Comparison of ENCODE assay signal across 1 cellular context in the genomic region with DNA sequence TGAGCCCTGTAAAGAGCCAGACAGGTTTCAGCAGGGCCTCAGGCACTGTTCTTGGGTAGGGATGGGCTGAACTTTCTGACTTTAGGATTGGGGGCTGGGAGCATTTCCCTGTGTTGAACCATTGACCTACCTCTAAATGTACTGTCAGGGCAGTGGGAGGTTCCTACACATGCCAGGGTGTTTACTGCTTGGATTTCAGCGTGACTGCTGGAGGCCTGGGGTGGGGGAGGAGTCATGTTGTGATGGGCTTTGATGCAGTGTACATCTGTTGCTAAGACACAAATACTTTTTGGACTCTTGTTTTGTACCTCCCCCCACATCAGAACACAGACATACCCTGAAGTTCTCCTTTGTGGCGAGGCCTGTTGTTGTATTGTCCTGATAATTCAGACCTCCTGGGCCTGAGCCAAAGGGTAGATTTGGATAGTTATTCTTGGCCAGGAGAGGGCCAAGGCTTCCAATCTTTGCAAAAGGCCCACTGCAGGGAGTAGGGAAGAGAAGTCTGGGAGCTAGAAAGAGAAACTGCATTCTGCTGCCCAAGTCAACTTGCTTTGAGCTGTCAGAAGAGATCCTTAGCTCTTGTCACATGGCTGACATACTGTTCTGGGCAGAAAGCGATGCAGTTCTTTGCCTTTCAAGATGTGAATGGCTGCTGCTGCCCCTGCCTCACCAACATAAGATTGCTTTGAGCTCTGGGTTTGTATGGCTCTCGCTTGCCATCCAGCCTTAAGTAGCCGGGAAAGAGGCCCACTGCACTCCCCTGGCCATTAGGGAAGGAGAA.
TF ChIP-seq lines count a peak whose summit lies in the region.

No MANE protein-coding gene starts in this region.

TF ChIP-seq in K562, 482 proteins besides CTCF, POLR2A, EP300 and RAD21 (continues in another document):
- TF ChIP-seq CREB1 (IDR thresholded peaks at IDR 0.05) (no peak), CREB1 (CRISPR knock-in tag; IDR thresholded peaks at IDR 0.05) (no peak), TRIM28 (IDR thresholded peaks at IDR 0.05) (no peak), NEUROD1 (IDR thresholded peaks at IDR 0.05; ENCODE audit: borderline replicate concordance, low read depth, low read length, partially characterized antibody) (no peak), BMI1 (IDR thresholded peaks at IDR 0.05; ENCODE audit: low read length) (no peak), FOXA3 (CRISPR knock-in tag; conservative IDR thresholded peaks at IDR 0.05 in 1 of 2, IDR thresholded peaks at IDR 0.05 in 1 of 2) (no peak), ARNT (IDR thresholded peaks at IDR 0.05) (peak in 1 of 2 experiments; percentile 29; a peak in 1 of 4 replicates), ATF7 (IDR thresholded peaks at IDR 0.05) (0 out of 2 replicates have a peak, but pooled peaks have one; percentile 11), NR2C2 (CRISPR knock-in tag; IDR thresholded peaks at IDR 0.05) (no peak), NR2C2 (tag; IDR thresholded peaks at IDR 0.05) (peak; percentile 22; the same call in 1 of the 2 replicates), RBM39 (optimal IDR thresholded peaks at IDR 0.05; ENCODE audit: low read depth, low read length) (no peak), GABPB1 (CRISPR knock-in tag; IDR thresholded peaks at IDR 0.05) (peak; percentile 21; the same call in 1 of the 2 replicates), HOXB6 (CRISPR knock-in tag; IDR thresholded peaks at IDR 0.05; ENCODE audit: borderline replicate concordance) (no peak), ZEB2 (IDR thresholded peaks at IDR 0.05) (no peak), FOS (IDR thresholded peaks at IDR 0.05; ENCODE audit: extremely low read depth, insufficient read length) (no peak), POLR2G (IDR thresholded peaks at IDR 0.05; ENCODE audit: low read depth, low read length) (no peak), CCNT2 (IDR thresholded peaks at IDR 0.05; ENCODE audit: borderline replicate concordance, extremely low read depth, insufficient read length, low read depth, low read length) (peak; percentile 21), LARP7 (IDR thresholded peaks at IDR 0.05) (no peak), FOXA1 (IDR thresholded peaks at IDR 0.05; ENCODE audit: borderline replicate concordance) (no peak), LCOR (CRISPR knock-in tag; IDR thresholded peaks at IDR 0.05) (peak; percentile 79; the same call in 1 of the 2 replicates), THRAP3 (IDR thresholded peaks at IDR 0.05; ENCODE audit: borderline replicate concordance) (no peak), ARHGAP35 (IDR thresholded peaks at IDR 0.05; ENCODE audit: partially characterized antibody) (no peak), PTBP1 (IDR thresholded peaks at IDR 0.05; ENCODE audit: low read depth, low read length) (no peak), NCOA1 (IDR thresholded peaks at IDR 0.05; ENCODE audit: low read depth) (peak; percentile 15; the same call in 1 of the 2 replicates), ZNF24 (IDR thresholded peaks at IDR 0.05) (no peak), FOXM1 (IDR thresholded peaks at IDR 0.05; ENCODE audit: low read depth) (no peak), FOXM1 (CRISPR knock-in tag; IDR thresholded peaks at IDR 0.05; ENCODE audit: low read depth) (no peak), GABPB2 (CRISPR knock-in tag; conservative IDR thresholded peaks at IDR 0.05) (no peak), TARDBP (IDR thresholded peaks at IDR 0.05) (no peak), EP400 (IDR thresholded peaks at IDR 0.05) (no peak), SMARCA4 (IDR thresholded peaks at IDR 0.05) (no peak), PHB2 (IDR thresholded peaks at IDR 0.05; ENCODE audit: low read depth) (no peak), TBL1XR1 (IDR thresholded peaks at IDR 0.05; ENCODE audit: low read length in 2 of 2) (peak; percentile 47 to 49; a peak in 2 of 4 replicates), KLF6 (CRISPR knock-in tag; IDR thresholded peaks at IDR 0.05; ENCODE audit: borderline replicate concordance) (no peak), GATAD2B (IDR thresholded peaks at IDR 0.05; ENCODE audit: borderline replicate concordance) (no peak), MEF2D (tag; conservative IDR thresholded peaks at IDR 0.05; ENCODE audit: low read depth) (0 out of 2 replicates have a peak, but pooled peaks have one; percentile 33), ZZZ3 (IDR thresholded peaks at IDR 0.05) (no peak)
- TF ChIP-seq, protein P1, sequence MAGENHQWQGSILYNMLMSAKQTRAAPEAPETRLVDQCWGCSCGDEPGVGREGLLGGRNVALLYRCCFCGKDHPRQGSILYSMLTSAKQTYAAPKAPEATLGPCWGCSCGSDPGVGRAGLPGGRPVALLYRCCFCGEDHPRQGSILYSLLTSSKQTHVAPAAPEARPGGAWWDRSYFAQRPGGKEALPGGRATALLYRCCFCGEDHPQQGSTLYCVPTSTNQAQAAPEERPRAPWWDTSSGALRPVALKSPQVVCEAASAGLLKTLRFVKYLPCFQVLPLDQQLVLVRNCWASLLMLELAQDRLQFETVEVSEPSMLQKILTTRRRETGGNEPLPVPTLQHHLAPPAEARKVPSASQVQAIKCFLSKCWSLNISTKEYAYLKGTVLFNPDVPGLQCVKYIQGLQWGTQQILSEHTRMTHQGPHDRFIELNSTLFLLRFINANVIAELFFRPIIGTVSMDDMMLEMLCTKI (IDR thresholded peaks at IDR 0.05; ENCODE audit: partially characterized antibody), result no peak
- TF ChIP-seq, protein P2, sequence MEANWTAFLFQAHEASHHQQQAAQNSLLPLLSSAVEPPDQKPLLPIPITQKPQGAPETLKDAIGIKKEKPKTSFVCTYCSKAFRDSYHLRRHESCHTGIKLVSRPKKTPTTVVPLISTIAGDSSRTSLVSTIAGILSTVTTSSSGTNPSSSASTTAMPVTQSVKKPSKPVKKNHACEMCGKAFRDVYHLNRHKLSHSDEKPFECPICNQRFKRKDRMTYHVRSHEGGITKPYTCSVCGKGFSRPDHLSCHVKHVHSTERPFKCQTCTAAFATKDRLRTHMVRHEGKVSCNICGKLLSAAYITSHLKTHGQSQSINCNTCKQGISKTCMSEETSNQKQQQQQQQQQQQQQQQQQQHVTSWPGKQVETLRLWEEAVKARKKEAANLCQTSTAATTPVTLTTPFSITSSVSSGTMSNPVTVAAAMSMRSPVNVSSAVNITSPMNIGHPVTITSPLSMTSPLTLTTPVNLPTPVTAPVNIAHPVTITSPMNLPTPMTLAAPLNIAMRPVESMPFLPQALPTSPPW (CRISPR knock-in tag; IDR thresholded peaks at IDR 0.05), result peak; percentile 67
- TF ChIP-seq, protein P3, sequence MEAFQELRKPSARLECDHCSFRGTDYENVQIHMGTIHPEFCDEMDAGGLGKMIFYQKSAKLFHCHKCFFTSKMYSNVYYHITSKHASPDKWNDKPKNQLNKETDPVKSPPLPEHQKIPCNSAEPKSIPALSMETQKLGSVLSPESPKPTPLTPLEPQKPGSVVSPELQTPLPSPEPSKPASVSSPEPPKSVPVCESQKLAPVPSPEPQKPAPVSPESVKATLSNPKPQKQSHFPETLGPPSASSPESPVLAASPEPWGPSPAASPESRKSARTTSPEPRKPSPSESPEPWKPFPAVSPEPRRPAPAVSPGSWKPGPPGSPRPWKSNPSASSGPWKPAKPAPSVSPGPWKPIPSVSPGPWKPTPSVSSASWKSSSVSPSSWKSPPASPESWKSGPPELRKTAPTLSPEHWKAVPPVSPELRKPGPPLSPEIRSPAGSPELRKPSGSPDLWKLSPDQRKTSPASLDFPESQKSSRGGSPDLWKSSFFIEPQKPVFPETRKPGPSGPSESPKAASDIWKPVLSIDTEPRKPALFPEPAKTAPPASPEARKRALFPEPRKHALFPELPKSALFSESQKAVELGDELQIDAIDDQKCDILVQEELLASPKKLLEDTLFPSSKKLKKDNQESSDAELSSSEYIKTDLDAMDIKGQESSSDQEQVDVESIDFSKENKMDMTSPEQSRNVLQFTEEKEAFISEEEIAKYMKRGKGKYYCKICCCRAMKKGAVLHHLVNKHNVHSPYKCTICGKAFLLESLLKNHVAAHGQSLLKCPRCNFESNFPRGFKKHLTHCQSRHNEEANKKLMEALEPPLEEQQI (IDR thresholded peaks at IDR 0.05), result no peak
- TF ChIP-seq, protein P4, sequence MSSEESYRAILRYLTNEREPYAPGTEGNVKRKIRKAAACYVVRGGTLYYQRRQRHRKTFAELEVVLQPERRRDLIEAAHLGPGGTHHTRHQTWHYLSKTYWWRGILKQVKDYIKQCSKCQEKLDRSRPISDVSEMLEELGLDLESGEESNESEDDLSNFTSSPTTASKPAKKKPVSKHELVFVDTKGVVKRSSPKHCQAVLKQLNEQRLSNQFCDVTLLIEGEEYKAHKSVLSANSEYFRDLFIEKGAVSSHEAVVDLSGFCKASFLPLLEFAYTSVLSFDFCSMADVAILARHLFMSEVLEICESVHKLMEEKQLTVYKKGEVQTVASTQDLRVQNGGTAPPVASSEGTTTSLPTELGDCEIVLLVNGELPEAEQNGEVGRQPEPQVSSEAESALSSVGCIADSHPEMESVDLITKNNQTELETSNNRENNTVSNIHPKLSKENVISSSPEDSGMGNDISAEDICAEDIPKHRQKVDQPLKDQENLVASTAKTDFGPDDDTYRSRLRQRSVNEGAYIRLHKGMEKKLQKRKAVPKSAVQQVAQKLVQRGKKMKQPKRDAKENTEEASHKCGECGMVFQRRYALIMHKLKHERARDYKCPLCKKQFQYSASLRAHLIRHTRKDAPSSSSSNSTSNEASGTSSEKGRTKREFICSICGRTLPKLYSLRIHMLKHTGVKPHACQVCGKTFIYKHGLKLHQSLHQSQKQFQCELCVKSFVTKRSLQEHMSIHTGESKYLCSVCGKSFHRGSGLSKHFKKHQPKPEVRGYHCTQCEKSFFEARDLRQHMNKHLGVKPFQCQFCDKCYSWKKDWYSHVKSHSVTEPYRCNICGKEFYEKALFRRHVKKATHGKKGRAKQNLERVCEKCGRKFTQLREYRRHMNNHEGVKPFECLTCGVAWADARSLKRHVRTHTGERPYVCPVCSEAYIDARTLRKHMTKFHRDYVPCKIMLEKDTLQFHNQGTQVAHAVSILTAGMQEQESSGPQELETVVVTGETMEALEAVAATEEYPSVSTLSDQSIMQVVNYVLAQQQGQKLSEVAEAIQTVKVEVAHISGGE (CRISPR knock-in tag; IDR thresholded peaks at IDR 0.05), result no peak
- TF ChIP-seq, protein P5, sequence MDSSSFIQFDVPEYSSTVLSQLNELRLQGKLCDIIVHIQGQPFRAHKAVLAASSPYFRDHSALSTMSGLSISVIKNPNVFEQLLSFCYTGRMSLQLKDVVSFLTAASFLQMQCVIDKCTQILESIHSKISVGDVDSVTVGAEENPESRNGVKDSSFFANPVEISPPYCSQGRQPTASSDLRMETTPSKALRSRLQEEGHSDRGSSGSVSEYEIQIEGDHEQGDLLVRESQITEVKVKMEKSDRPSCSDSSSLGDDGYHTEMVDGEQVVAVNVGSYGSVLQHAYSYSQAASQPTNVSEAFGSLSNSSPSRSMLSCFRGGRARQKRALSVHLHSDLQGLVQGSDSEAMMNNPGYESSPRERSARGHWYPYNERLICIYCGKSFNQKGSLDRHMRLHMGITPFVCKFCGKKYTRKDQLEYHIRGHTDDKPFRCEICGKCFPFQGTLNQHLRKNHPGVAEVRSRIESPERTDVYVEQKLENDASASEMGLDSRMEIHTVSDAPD (CRISPR knock-in tag; IDR thresholded peaks at IDR 0.05), result no peak
- TF ChIP-seq, protein P6, sequence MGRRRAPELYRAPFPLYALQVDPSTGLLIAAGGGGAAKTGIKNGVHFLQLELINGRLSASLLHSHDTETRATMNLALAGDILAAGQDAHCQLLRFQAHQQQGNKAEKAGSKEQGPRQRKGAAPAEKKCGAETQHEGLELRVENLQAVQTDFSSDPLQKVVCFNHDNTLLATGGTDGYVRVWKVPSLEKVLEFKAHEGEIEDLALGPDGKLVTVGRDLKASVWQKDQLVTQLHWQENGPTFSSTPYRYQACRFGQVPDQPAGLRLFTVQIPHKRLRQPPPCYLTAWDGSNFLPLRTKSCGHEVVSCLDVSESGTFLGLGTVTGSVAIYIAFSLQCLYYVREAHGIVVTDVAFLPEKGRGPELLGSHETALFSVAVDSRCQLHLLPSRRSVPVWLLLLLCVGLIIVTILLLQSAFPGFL (CRISPR knock-in tag; IDR thresholded peaks at IDR 0.05), result no peak
- TF ChIP-seq, protein P7, sequence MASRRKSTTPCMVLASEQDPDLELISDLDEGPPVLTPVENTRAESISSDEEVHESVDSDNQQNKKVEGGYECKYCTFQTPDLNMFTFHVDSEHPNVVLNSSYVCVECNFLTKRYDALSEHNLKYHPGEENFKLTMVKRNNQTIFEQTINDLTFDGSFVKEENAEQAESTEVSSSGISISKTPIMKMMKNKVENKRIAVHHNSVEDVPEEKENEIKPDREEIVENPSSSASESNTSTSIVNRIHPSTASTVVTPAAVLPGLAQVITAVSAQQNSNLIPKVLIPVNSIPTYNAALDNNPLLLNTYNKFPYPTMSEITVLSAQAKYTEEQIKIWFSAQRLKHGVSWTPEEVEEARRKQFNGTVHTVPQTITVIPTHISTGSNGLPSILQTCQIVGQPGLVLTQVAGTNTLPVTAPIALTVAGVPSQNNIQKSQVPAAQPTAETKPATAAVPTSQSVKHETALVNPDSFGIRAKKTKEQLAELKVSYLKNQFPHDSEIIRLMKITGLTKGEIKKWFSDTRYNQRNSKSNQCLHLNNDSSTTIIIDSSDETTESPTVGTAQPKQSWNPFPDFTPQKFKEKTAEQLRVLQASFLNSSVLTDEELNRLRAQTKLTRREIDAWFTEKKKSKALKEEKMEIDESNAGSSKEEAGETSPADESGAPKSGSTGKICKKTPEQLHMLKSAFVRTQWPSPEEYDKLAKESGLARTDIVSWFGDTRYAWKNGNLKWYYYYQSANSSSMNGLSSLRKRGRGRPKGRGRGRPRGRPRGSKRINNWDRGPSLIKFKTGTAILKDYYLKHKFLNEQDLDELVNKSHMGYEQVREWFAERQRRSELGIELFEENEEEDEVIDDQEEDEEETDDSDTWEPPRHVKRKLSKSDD (conservative IDR thresholded peaks at IDR 0.05; ENCODE audit: low read length), result no peak
- TF ChIP-seq, protein P8, sequence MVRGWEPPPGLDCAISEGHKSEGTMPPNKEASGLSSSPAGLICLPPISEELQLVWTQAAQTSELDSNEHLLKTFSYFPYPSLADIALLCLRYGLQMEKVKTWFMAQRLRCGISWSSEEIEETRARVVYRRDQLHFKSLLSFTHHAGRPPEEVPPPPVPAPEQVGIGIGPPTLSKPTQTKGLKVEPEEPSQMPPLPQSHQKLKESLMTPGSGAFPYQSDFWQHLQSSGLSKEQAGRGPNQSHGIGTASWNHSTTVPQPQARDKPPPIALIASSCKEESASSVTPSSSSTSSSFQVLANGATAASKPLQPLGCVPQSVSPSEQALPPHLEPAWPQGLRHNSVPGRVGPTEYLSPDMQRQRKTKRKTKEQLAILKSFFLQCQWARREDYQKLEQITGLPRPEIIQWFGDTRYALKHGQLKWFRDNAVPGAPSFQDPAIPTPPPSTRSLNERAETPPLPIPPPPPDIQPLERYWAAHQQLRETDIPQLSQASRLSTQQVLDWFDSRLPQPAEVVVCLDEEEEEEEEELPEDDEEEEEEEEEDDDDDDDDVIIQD (CRISPR knock-in tag; IDR thresholded peaks at IDR 0.05), result no peak
- TF ChIP-seq, protein P9, sequence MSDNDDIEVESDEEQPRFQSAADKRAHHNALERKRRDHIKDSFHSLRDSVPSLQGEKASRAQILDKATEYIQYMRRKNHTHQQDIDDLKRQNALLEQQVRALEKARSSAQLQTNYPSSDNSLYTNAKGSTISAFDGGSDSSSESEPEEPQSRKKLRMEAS (CRISPR knock-in tag; IDR thresholded peaks at IDR 0.05), result peak; percentile 69; the same call in 1 of the 2 replicates
- TF ChIP-seq, protein P10, sequence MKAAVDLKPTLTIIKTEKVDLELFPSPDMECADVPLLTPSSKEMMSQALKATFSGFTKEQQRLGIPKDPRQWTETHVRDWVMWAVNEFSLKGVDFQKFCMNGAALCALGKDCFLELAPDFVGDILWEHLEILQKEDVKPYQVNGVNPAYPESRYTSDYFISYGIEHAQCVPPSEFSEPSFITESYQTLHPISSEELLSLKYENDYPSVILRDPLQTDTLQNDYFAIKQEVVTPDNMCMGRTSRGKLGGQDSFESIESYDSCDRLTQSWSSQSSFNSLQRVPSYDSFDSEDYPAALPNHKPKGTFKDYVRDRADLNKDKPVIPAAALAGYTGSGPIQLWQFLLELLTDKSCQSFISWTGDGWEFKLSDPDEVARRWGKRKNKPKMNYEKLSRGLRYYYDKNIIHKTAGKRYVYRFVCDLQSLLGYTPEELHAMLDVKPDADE (conservative IDR thresholded peaks at IDR 0.05; ENCODE audit: control insufficient read depth, low read depth, low read length), result no peak
